23 cellular contexts compared by ENCODE assay signal in genomic region chr2:75491129-75491753, GRCh38.
DNase-seq lines count a peak whose midpoint lies in the region; ATAC-seq and TF ChIP-seq lines count a peak whose summit lies in the region.
"Had no signal": no experiment of that assay in that cellular context is flagged by ENCODE, and none has a peak within 500 bp of the region (broad histone marks: within the 10 kb centered on the region; RNA-seq: fewer than 3 reads in every experiment).

No MANE protein-coding gene starts in this region.

- DNase-seq in NCI-H1417 (lab: John Stamatoyannopoulos, UW) (peak in 2 of 3 experiments; percentile 24 to 60), NCI-H1417 treated with DMSO at 0.1 percent for 48 hours (lab: John Stamatoyannopoulos, UW) (no peak), NCI-H2081 (lab: John Stamatoyannopoulos, UW) (peak; percentile 71 to 79), cardiac fibroblast (ENCODE audit: low read depth in 2 of 2) (peak; percentile 64 to 73), myocyte (ENCODE audit: low read depth) (peak; percentile 31), pons (ENCODE audit: low spot score) (no peak), dedifferentiated amniotic fluid mesenchymal stem cell (ENCODE audit: extremely low spot score) (no peak)
- DNase-seq: 8988T; activated CD4-positive, alpha-beta T cell treated with anti-CD3 and anti-CD28 coated beads, Interleukin-2, amount 50 U/mL, for 1 hour; activated CD8-positive, alpha-beta memory T cell treated with anti-CD3 and anti-CD28 coated beads, Interleukin-2, amount 50 U/mL, for 48 hours; activated effector memory CD4-positive, alpha-beta T cell treated with Interleukin-2 at 50 U/mL for 16 hours; cortex of kidney; gastrocnemius medialis; islet precursor cell; midbrain; NCI-H1930; nephron progenitor cell; stimulated activated CD8-positive, alpha-beta memory T cell treated with anti-CD3 and anti-CD28 coated beads, Interleukin-4, amount 100 ng/mL, for 48 hours had no signal

- H3K4me3 ChIP-seq in cardiac fibroblast (replicated peaks in 1 of 2; ENCODE audit: low read depth in 2 of 2, low read length in 2 of 2) = no peak overlapping the region
- H3K4me3 ChIP-seq: BLaER1 treated with 17β-estradiol and CSF1 and Interleukin-3, amounts not matched to agents 10 nM and 100 nM; gastrocnemius medialis; GM23338; SK-N-MC had no signal

- TF ChIP-seq CTCF in cardiac fibroblast (IDR thresholded peaks at IDR 0.05; ENCODE audit: low read depth, low read length) = no peak

- ATAC-seq in GM18861 (IDR thresholded peaks at IDR 0.05; ENCODE audit: unreplicated experiment) = no peak
- ATAC-seq: gastrocnemius medialis, GM23338, sciatic nerve had no signal

Comparison
In these comparisons a context has a peak if more than half of its experiments do, and no peak if none do; other contexts are left out.
1. DNase-seq: peak in NCI-H1417 (2 of 3), NCI-H2081 (2 of 2), cardiac fibroblast (2 of 2) and myocyte (single experiment); none in NCI-H1417 treated with DMSO at 0.1 percent for 48 hours (single experiment), pons (single experiment) and dedifferentiated amniotic fluid mesenchymal stem cell (single experiment).